ENCODE assay signal across 5 cellular contexts in the genomic region with DNA sequence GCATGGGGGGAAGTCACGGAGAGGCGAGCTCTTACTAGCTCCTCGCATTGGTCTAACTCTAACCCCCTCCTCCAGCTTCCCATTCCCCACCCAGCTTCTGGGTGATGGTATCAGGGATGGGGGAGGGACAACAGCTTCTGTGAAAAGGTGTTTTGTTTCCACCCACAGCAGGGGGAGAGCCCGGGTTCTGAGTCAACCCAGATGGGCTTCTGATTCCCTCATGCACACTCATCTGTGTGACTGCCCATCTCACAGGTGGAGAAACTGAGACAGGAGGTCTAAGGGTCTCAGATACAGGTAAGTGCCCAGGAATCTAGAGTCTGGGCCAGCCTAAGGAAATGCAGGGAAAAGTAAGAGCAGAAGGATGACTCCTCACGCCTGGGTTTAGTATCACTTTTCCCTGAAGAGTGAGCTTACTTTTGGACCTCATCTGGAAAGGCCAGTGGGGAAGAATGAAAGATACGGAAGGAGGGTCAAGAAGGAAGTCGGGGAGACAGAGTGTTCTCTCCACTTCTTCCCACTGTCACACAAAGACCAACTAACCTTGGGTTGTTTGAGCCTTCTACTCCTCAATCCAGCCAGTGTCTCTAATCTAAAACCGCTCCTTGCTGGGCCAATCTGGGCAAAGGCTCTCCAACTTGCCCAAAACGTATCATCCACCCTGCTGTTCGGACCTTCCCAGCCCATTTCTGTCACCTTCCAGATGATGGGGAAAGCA. TPM values are rescaled to one million over a fixed set of nuclear protein-coding genes. Genes with fewer than 3 reads are reported as not detected.
DNase-seq lines count a peak whose midpoint lies in the region; ATAC-seq, FAIRE-seq and TF ChIP-seq lines count a peak whose summit lies in the region.

No MANE protein-coding gene starts in this region.

- TF ChIP-seq POLR2A in gastroesophageal sphincter (IDR thresholded peaks at IDR 0.05), result no peak

- 55 to 64% methylated on average over 5 to 6 of the region's 10 CpGs for WGBS in gastroesophageal sphincter (ENCODE audit: low coverage in 1 of 2), 2 donors

- ATAC-seq in WTC11, result no peak
- ATAC-seq in gastroesophageal sphincter, result no peak

- H3K36me3 ChIP-seq in gastroesophageal sphincter, result peaks cover 0 to 26% of the 10 kb centered on the region in 2 donors

- POLR2A ChIA-PET in WTC11 (lab: Charles Lee), result interaction anchor here (0.6 to 1.5 kb wide), 8 partner anchors 9 to 139 kb away, joined by 3 to 4 read pairs (median 3); a partner anchor contains a TSS

- H3K9me3 Mint-ChIP-seq in WTC11, result no peaks in the 10 kb centered on the region

- DNase-seq in WTC11 (ENCODE audit: low spot score) (no peak), urothelium cell line (ENCODE audit: low spot score) (no peak), DMS79 treated with DMSO at 0.1 percent for 48 hours (lab: John Stamatoyannopoulos, UW) (no peak)

- TF ChIP-seq EP300 in gastroesophageal sphincter (IDR thresholded peaks at IDR 0.05), result no peak

- no peak for TF ChIP-seq CTCF in WTC11 (IDR thresholded peaks at IDR 0.05)
- TF ChIP-seq CTCF in gastroesophageal sphincter (IDR thresholded peaks at IDR 0.05), result no peak

- H3K27ac Mint-ChIP-seq in WTC11, result peak overlapping the region; percentile 97

- no peak for FAIRE-seq in urothelium cell line (lab: Jason Lieb, UNC)

- H3K27me3 Mint-ChIP-seq in WTC11 (ENCODE audit: low read depth), result peaks cover 8% of the 10 kb centered on the region

- H3K27me3 ChIP-seq in gastroesophageal sphincter, result no peaks in the 10 kb centered on the region

- H3K36me3 Mint-ChIP-seq in WTC11, result no peaks in the 10 kb centered on the region

- CTCF ChIA-PET in WTC11 (lab: Charles Lee), result interaction anchor here (0.6 to 5.7 kb wide), 29 partner anchors 8 to 219 kb away, joined by 3 to 64 read pairs (median 5); a partner anchor contains a TSS

- peak overlapping the region; percentile 93 for H3K4me3 Mint-ChIP-seq in WTC11

- peak overlapping the region; percentile 97 to 100 (median 99) for H3K27ac ChIP-seq in gastroesophageal sphincter
- peak overlapping the region; percentile 72 for H3K27ac ChIP-seq in temporal lobe (ENCODE audit: low read depth, low read length)

- H3K4me3 ChIP-seq in gastroesophageal sphincter, result peak overlapping the region in 1 of 2 donors; percentile 100

- peaks cover 2 to 73% (median 43%) of the 10 kb centered on the region in 3 donors for H3K4me1 ChIP-seq in gastroesophageal sphincter

- peaks cover 23% of the 10 kb centered on the region for H3K4me1 Mint-ChIP-seq in WTC11

- no peaks in the 10 kb centered on the region for H3K9me3 ChIP-seq in gastroesophageal sphincter

TF ChIP-seq in WTC11, 78 proteins besides CTCF, POLR2A, EP300 and RAD21:
- TF ChIP-seq CBFB (CRISPR knock-in tag; IDR thresholded peaks at IDR 0.05; ENCODE audit: low read depth), result no peak

RNA-seq across cellular contexts. Expression of a gene that starts 3.1 kb away (rescaled TPM):
- total RNA-seq in WTC11 (2021), result 1.4 to 1.9 TPM (median 1.4 TPM) in 3 replicates
- total RNA-seq in gastroesophageal sphincter, result 1 to 10 TPM; 4.2 to 5.1 (median 4.8) TPM
- total RNA-seq in temporal lobe, result 0.25 TPM

RNA-seq across cellular contexts. Expression of a gene that starts 11.2 kb away (rescaled TPM):
- total RNA-seq in WTC11 (2021) (14.0 to 16.4 TPM (median 15.1 TPM) in 3 replicates), gastroesophageal sphincter (10 to 100 TPM; 21.8 to 44.1 (median 32.2) TPM), temporal lobe (8.9 TPM)

RNA-seq across cellular contexts. Expression of a gene that starts 28.7 kb away (rescaled TPM):
- total RNA-seq in WTC11 (2021) (323 to 388 TPM (median 328 TPM) in 3 replicates), gastroesophageal sphincter (100 to 1,000 TPM; 111 to 195 (median 161) TPM), temporal lobe (132 TPM)

RNA-seq across cellular contexts. Expression of a gene that starts 29.4 kb away (rescaled TPM):
- total RNA-seq in WTC11 (2021) (1.6 to 2.7 TPM (median 2.1 TPM) in 3 replicates), gastroesophageal sphincter (1 to 10 TPM; 2.0 to 7.6 (median 5.1) TPM), temporal lobe (not detected)

RNA-seq across cellular contexts. Expression of a gene that starts 48.5 kb away (rescaled TPM):
- total RNA-seq in WTC11 (2021) (16.7 to 26.2 TPM (median 22.1 TPM) in 3 replicates), gastroesophageal sphincter (100 to 1,000 TPM; 136 to 634 (median 302) TPM), temporal lobe (11.8 TPM)
